1 cellular context compared by ENCODE assay signal in the genomic region with DNA sequence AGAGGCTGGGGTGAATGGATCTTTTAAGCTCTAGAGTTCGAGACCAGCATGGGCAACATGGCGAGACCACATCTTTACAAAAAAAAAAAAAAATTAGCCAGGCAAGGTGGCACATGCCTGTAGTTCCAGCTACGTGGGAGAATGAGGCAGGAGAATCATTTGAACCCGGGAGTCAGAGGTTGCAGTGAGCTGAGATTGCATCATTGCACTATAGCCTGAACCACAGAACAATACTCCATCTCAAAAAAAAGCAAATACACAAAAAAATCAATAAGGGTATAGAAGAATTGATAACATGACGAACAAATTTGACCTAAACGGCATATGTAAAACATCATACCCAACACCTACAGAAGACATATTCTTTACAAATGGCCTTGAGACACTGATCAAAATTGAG.
TF ChIP-seq lines count a peak whose summit lies in the region.

No MANE protein-coding gene starts in this region.

TF ChIP-seq in HepG2, 621 proteins besides CTCF, POLR2A, EP300 and RAD21 (continued from another document and continues in another):
- 0 out of 2 replicates have a peak, but pooled peaks have one; percentile 32 for TF ChIP-seq PHF21A (CRISPR knock-in tag; IDR thresholded peaks at IDR 0.05)
- peak; percentile 84 for TF ChIP-seq SALL1 (CRISPR knock-in tag; IDR thresholded peaks at IDR 0.05)
- TF ChIP-seq NCOA2 (CRISPR knock-in tag; IDR thresholded peaks at IDR 0.05) = peak; percentile 41; the same call in 1 of the 2 replicates
- peak; percentile 29; the same call in 1 of the 2 replicates for TF ChIP-seq HOXA3 (CRISPR knock-in tag; IDR thresholded peaks at IDR 0.05)
- TF ChIP-seq, protein P1, sequence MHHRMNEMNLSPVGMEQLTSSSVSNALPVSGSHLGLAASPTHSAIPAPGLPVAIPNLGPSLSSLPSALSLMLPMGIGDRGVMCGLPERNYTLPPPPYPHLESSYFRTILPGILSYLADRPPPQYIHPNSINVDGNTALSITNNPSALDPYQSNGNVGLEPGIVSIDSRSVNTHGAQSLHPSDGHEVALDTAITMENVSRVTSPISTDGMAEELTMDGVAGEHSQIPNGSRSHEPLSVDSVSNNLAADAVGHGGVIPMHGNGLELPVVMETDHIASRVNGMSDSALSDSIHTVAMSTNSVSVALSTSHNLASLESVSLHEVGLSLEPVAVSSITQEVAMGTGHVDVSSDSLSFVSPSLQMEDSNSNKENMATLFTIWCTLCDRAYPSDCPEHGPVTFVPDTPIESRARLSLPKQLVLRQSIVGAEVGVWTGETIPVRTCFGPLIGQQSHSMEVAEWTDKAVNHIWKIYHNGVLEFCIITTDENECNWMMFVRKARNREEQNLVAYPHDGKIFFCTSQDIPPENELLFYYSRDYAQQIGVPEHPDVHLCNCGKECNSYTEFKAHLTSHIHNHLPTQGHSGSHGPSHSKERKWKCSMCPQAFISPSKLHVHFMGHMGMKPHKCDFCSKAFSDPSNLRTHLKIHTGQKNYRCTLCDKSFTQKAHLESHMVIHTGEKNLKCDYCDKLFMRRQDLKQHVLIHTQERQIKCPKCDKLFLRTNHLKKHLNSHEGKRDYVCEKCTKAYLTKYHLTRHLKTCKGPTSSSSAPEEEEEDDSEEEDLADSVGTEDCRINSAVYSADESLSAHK (CRISPR knock-in tag; IDR thresholded peaks at IDR 0.05; ENCODE audit: borderline replicate concordance) = no peak
- TF ChIP-seq ZNF333 (CRISPR knock-in tag; IDR thresholded peaks at IDR 0.05; ENCODE audit: borderline replicate concordance) = no peak
- peak; percentile 39 for TF ChIP-seq FOXA3 (CRISPR knock-in tag; IDR thresholded peaks at IDR 0.05)
- TF ChIP-seq BCL6 (CRISPR knock-in tag; IDR thresholded peaks at IDR 0.05) = peak; percentile 40; the same call in 1 of the 2 replicates
- no peak for TF ChIP-seq ZNF572 (CRISPR knock-in tag; IDR thresholded peaks at IDR 0.05)
- peak; percentile 46; the same call in 1 of the 2 replicates for TF ChIP-seq MED1 (CRISPR knock-in tag; IDR thresholded peaks at IDR 0.05)
- TF ChIP-seq GATAD2A (CRISPR knock-in tag; IDR thresholded peaks at IDR 0.05) = peak; percentile 89
- TF ChIP-seq, protein P2, sequence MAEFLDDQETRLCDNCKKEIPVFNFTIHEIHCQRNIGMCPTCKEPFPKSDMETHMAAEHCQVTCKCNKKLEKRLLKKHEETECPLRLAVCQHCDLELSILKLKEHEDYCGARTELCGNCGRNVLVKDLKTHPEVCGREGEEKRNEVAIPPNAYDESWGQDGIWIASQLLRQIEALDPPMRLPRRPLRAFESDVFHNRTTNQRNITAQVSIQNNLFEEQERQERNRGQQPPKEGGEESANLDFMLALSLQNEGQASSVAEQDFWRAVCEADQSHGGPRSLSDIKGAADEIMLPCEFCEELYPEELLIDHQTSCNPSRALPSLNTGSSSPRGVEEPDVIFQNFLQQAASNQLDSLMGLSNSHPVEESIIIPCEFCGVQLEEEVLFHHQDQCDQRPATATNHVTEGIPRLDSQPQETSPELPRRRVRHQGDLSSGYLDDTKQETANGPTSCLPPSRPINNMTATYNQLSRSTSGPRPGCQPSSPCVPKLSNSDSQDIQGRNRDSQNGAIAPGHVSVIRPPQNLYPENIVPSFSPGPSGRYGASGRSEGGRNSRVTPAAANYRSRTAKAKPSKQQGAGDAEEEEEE (CRISPR knock-in tag; IDR thresholded peaks at IDR 0.05; ENCODE audit: borderline replicate concordance) = no peak
- 0 out of 2 replicates have a peak, but pooled peaks have one; percentile 30 for TF ChIP-seq HDAC2 (CRISPR knock-in tag; IDR thresholded peaks at IDR 0.05)
- TF ChIP-seq, protein P3, sequence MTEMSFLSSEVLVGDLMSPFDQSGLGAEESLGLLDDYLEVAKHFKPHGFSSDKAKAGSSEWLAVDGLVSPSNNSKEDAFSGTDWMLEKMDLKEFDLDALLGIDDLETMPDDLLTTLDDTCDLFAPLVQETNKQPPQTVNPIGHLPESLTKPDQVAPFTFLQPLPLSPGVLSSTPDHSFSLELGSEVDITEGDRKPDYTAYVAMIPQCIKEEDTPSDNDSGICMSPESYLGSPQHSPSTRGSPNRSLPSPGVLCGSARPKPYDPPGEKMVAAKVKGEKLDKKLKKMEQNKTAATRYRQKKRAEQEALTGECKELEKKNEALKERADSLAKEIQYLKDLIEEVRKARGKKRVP (CRISPR knock-in tag; IDR thresholded peaks at IDR 0.05) = peak in 1 of 2 experiments; percentile 84; a peak in 2 of 4 replicates
- peak; percentile 88 for TF ChIP-seq SOX5 (CRISPR knock-in tag; IDR thresholded peaks at IDR 0.05; ENCODE audit: borderline replicate concordance)
- peak; percentile 29; the same call in 1 of the 2 replicates for TF ChIP-seq FOSL2 (CRISPR knock-in tag; IDR thresholded peaks at IDR 0.05)
- no peak for TF ChIP-seq ARNT (IDR thresholded peaks at IDR 0.05)
- TF ChIP-seq, protein P4, sequence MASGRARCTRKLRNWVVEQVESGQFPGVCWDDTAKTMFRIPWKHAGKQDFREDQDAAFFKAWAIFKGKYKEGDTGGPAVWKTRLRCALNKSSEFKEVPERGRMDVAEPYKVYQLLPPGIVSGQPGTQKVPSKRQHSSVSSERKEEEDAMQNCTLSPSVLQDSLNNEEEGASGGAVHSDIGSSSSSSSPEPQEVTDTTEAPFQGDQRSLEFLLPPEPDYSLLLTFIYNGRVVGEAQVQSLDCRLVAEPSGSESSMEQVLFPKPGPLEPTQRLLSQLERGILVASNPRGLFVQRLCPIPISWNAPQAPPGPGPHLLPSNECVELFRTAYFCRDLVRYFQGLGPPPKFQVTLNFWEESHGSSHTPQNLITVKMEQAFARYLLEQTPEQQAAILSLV (CRISPR knock-in tag; IDR thresholded peaks at IDR 0.05; ENCODE audit: borderline replicate concordance) = no peak
- TF ChIP-seq KMT2A (CRISPR knock-in tag; IDR thresholded peaks at IDR 0.05) = no peak
- TF ChIP-seq HNF4G (IDR thresholded peaks at IDR 0.05; ENCODE audit: borderline replicate concordance, low read depth, low read length) = 0 out of 2 replicates have a peak, but pooled peaks have one; percentile 23
- TF ChIP-seq HNF4G (CRISPR knock-in tag; IDR thresholded peaks at IDR 0.05; ENCODE audit: borderline replicate concordance, low read depth) = no peak
- peak; percentile 85 for TF ChIP-seq ONECUT2 (CRISPR knock-in tag; IDR thresholded peaks at IDR 0.05)
- TF ChIP-seq CREB1 (IDR thresholded peaks at IDR 0.05) = no peak
- peak; percentile 55; the same call in 1 of the 2 replicates for TF ChIP-seq CREB1 (CRISPR knock-in tag; IDR thresholded peaks at IDR 0.05)
- TF ChIP-seq, protein P5, sequence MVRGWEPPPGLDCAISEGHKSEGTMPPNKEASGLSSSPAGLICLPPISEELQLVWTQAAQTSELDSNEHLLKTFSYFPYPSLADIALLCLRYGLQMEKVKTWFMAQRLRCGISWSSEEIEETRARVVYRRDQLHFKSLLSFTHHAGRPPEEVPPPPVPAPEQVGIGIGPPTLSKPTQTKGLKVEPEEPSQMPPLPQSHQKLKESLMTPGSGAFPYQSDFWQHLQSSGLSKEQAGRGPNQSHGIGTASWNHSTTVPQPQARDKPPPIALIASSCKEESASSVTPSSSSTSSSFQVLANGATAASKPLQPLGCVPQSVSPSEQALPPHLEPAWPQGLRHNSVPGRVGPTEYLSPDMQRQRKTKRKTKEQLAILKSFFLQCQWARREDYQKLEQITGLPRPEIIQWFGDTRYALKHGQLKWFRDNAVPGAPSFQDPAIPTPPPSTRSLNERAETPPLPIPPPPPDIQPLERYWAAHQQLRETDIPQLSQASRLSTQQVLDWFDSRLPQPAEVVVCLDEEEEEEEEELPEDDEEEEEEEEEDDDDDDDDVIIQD (CRISPR knock-in tag; IDR thresholded peaks at IDR 0.05; ENCODE audit: low read depth) = 0 out of 2 replicates have a peak, but pooled peaks have one; percentile 35
- TF ChIP-seq MIXL1 (CRISPR knock-in tag; IDR thresholded peaks at IDR 0.05) = peak; percentile 25; the same call in 1 of the 2 replicates
- no peak for TF ChIP-seq KLF11 (CRISPR knock-in tag; IDR thresholded peaks at IDR 0.05)
- TF ChIP-seq POGZ (CRISPR knock-in tag; IDR thresholded peaks at IDR 0.05) = peak; percentile 82
- TF ChIP-seq SOX6 (IDR thresholded peaks at IDR 0.05) = no peak
- TF ChIP-seq SOX6 (CRISPR knock-in tag; IDR thresholded peaks at IDR 0.05) = peak; percentile 97
- TF ChIP-seq, protein P6, sequence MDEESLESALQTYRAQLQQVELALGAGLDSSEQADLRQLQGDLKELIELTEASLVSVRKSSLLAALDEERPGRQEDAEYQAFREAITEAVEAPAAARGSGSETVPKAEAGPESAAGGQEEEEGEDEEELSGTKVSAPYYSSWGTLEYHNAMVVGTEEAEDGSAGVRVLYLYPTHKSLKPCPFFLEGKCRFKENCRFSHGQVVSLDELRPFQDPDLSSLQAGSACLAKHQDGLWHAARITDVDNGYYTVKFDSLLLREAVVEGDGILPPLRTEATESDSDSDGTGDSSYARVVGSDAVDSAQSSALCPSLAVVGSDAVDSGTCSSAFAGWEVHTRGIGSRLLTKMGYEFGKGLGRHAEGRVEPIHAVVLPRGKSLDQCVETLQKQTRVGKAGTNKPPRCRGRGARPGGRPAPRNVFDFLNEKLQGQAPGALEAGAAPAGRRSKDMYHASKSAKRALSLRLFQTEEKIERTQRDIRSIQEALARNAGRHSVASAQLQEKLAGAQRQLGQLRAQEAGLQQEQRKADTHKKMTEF (CRISPR knock-in tag; IDR thresholded peaks at IDR 0.05) = peak; percentile 56; the same call in 1 of the 2 replicates
- TF ChIP-seq RARA (CRISPR knock-in tag; IDR thresholded peaks at IDR 0.05) = peak; percentile 37; the same call in 1 of the 2 replicates
- no peak for TF ChIP-seq SAFB2 (CRISPR knock-in tag; IDR thresholded peaks at IDR 0.05; ENCODE audit: borderline replicate concordance, low read depth)
- TF ChIP-seq, protein P7, sequence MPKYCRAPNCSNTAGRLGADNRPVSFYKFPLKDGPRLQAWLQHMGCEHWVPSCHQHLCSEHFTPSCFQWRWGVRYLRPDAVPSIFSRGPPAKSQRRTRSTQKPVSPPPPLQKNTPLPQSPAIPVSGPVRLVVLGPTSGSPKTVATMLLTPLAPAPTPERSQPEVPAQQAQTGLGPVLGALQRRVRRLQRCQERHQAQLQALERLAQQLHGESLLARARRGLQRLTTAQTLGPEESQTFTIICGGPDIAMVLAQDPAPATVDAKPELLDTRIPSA (CRISPR knock-in tag; IDR thresholded peaks at IDR 0.05; ENCODE audit: borderline replicate concordance) = no peak
- no peak for TF ChIP-seq PCBP2 (optimal IDR thresholded peaks at IDR 0.05; ENCODE audit: low read depth, low read length, poor library complexity, severe bottlenecking)
- TF ChIP-seq ZBTB20 (CRISPR knock-in tag; IDR thresholded peaks at IDR 0.05; ENCODE audit: borderline replicate concordance, low read depth) = peak; percentile 88; the same call in 1 of the 2 replicates
- TF ChIP-seq ISL2 (CRISPR knock-in tag; IDR thresholded peaks at IDR 0.05) = peak; percentile 82; the same call in 1 of the 2 replicates
- TF ChIP-seq, protein P8, sequence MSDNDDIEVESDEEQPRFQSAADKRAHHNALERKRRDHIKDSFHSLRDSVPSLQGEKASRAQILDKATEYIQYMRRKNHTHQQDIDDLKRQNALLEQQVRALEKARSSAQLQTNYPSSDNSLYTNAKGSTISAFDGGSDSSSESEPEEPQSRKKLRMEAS (IDR thresholded peaks at IDR 0.05) = 0 out of 2 replicates have a peak, but pooled peaks have one; percentile 37
- 0 out of 2 replicates have a peak, but pooled peaks have one; percentile 16 for TF ChIP-seq HDAC1 (CRISPR knock-in tag; IDR thresholded peaks at IDR 0.05)
- TF ChIP-seq, protein P9, sequence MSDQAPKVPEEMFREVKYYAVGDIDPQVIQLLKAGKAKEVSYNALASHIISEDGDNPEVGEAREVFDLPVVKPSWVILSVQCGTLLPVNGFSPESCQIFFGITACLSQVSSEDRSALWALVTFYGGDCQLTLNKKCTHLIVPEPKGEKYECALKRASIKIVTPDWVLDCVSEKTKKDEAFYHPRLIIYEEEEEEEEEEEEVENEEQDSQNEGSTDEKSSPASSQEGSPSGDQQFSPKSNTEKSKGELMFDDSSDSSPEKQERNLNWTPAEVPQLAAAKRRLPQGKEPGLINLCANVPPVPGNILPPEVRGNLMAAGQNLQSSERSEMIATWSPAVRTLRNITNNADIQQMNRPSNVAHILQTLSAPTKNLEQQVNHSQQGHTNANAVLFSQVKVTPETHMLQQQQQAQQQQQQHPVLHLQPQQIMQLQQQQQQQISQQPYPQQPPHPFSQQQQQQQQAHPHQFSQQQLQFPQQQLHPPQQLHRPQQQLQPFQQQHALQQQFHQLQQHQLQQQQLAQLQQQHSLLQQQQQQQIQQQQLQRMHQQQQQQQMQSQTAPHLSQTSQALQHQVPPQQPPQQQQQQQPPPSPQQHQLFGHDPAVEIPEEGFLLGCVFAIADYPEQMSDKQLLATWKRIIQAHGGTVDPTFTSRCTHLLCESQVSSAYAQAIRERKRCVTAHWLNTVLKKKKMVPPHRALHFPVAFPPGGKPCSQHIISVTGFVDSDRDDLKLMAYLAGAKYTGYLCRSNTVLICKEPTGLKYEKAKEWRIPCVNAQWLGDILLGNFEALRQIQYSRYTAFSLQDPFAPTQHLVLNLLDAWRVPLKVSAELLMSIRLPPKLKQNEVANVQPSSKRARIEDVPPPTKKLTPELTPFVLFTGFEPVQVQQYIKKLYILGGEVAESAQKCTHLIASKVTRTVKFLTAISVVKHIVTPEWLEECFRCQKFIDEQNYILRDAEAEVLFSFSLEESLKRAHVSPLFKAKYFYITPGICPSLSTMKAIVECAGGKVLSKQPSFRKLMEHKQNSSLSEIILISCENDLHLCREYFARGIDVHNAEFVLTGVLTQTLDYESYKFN (CRISPR knock-in tag; conservative IDR thresholded peaks at IDR 0.05) = peak; percentile 71
- TF ChIP-seq HNF4A (CRISPR knock-in tag; IDR thresholded peaks at IDR 0.05) = peak; percentile 68
- 0 out of 2 replicates have a peak, but pooled peaks have one; percentile 24 for TF ChIP-seq PPARG (CRISPR knock-in tag; conservative IDR thresholded peaks at IDR 0.05)
- no peak for TF ChIP-seq ZNF430 (CRISPR knock-in tag; IDR thresholded peaks at IDR 0.05)
- TF ChIP-seq HMG20A (CRISPR knock-in tag; IDR thresholded peaks at IDR 0.05; ENCODE audit: borderline replicate concordance) = no peak
- no peak for TF ChIP-seq FOXP1 (IDR thresholded peaks at IDR 0.05)
- peak; percentile 57 for TF ChIP-seq FOXP1 (CRISPR knock-in tag; IDR thresholded peaks at IDR 0.05)
- TF ChIP-seq, protein P10, sequence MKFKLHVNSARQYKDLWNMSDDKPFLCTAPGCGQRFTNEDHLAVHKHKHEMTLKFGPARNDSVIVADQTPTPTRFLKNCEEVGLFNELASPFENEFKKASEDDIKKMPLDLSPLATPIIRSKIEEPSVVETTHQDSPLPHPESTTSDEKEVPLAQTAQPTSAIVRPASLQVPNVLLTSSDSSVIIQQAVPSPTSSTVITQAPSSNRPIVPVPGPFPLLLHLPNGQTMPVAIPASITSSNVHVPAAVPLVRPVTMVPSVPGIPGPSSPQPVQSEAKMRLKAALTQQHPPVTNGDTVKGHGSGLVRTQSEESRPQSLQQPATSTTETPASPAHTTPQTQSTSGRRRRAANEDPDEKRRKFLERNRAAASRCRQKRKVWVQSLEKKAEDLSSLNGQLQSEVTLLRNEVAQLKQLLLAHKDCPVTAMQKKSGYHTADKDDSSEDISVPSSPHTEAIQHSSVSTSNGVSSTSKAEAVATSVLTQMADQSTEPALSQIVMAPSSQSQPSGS (CRISPR knock-in tag; IDR thresholded peaks at IDR 0.05) = 0 out of 2 replicates have a peak, but pooled peaks have one; percentile 27
- TF ChIP-seq ZIK1 (CRISPR knock-in tag; IDR thresholded peaks at IDR 0.05; ENCODE audit: borderline replicate concordance, low read depth) = no peak
- peak; percentile 88 for TF ChIP-seq ZMYM4 (CRISPR knock-in tag; IDR thresholded peaks at IDR 0.05)
